In the genomic region with DNA sequence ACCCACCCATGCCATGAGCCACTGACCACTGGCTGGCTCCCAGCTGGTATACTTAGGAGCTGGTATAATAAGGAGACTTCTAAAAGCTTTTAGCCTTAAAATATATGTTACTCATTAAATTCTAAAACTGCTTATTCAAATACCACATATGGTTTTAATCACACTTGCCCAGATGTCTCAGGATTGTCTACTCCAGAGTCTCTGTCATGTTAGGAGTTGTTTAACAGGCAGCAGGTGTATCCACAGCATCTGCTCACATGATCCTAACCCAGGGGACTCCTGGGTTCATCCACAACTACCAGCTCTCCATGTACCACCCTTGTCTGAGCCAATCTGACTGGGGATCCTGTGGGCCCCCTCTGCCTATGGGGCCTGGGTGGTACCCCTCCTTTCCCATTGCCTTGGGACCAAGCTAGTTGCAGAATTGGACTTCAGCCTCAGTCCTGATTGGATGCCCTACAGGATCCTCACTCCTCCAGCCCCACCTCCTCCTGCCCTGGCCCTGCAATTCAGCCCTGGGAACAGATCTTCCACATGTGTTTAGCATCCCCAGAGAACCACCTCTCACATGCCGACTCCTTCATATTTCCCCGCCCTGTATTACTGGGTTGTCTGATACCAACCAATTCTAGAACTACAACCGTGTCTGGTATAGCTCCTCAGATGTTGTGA, we compare ENCODE assay signal across 17 cellular contexts.
A peak's percentile ranks its signal among the peaks of the same experiment; 100 is the strongest.
DNase-seq lines count a peak whose midpoint lies in the region; ATAC-seq, FAIRE-seq and TF ChIP-seq lines count a peak whose summit lies in the region.
"Had no signal": no experiment of that assay in that cellular context is flagged by ENCODE, and none has a peak within 500 bp of the region (broad histone marks: within the 10 kb centered on the region; RNA-seq: fewer than 3 reads in every experiment).

No MANE protein-coding gene starts in this region.

- no peaks in the 10 kb centered on the region for H4K20me1 ChIP-seq in H1 (replicated peaks in 1 of 2; ENCODE audit: control insufficient read depth in 1 of 2, insufficient read depth in 2 of 2, low read length in 2 of 2)

- H3K18ac ChIP-seq in H1 (ENCODE audit: extremely low read depth, low read length): no peak overlapping the region

- peak; percentile 29 for DNase-seq in DMS 273 (lab: John Stamatoyannopoulos, UW; ENCODE audit: unreplicated experiment)
- DNase-seq in DMS 273 treated with DMSO at 0.1 percent for 48 hours (lab: John Stamatoyannopoulos, UW): no peak
- DNase-seq in NCI-H69 (lab: John Stamatoyannopoulos, UW): peak; percentile 39
- no peak for DNase-seq in H1 (ENCODE audit: low read depth in 1 of 2, low spot score in 2 of 2)
- no peak for DNase-seq in neural crest cell (ENCODE audit: low read depth, low spot score)
- DNase-seq in stimulated activated effector memory CD8-positive, alpha-beta T cell treated with anti-CD3 and anti-CD28 coated beads, Interleukin-12 subunit alpha, Interleukin-12 subunit beta, amount 100 ng/mL, for 72 hours (ENCODE audit: low spot score in 2 of 2): no peak
- no peak for DNase-seq in putamen (ENCODE audit: low spot score)
- DNase-seq in activated gamma-delta T cell (lab: John Stamatoyannopoulos, UW): no peak
- DNase-seq: 8988T; activated naive CD8-positive, alpha-beta T cell treated with anti-CD3 and anti-CD28 coated beads, Interleukin-2, amount 50 U/mL, for 24 hours; heart left ventricle; immature natural killer cell; naive B cell; NCI-H187 had no signal

- CTCF ChIA-PET in H1 (lab: Charles Lee; ENCODE audit: partially characterized antibody): interaction anchor here (0.5 to 31.2 kb wide), 26 partner anchors 11 to 316 kb away, joined by 3 to 620 read pairs (median 4); no protein-coding TSS in a partner anchor

- H3K23me2 ChIP-seq in H1 (ENCODE audit: low read depth, low read length): no peaks in the 10 kb centered on the region

- H3K4me3 Mint-ChIP-seq in neural crest cell: peak overlapping the region; percentile 25
- no peak overlapping the region for H3K4me3 Mint-ChIP-seq in stimulated activated effector memory CD8-positive, alpha-beta T cell treated with anti-CD3 and anti-CD28 coated beads, Interleukin-12 subunit alpha, Interleukin-12 subunit beta, amount 100 ng/mL, for 72 hours
- H3K4me3 Mint-ChIP-seq: activated naive CD8-positive, alpha-beta T cell treated with anti-CD3 and anti-CD28 coated beads, Interleukin-2, amount 50 U/mL, for 24 hours; activated T-helper 17 cell treated with anti-CD3 and anti-CD28 coated beads, Interleukin-2, amount 50 U/mL, for 72 hours; immature natural killer cell had no signal

- H3K79me2 ChIP-seq in H1 (ENCODE audit: control insufficient read depth in 1 of 2, insufficient read depth in 2 of 2, low read length in 2 of 2): no peaks in the 10 kb centered on the region; a peak in 1 of 4 replicates
- H3K79me2 ChIP-seq: parathyroid adenoma had no signal

- H3K9ac ChIP-seq in H1 (replicated peaks in 1 of 4; ENCODE audit: extremely low read depth in 1 of 4, low read depth in 3 of 4, low read length in 3 of 4): no peak overlapping the region
- H3K9ac ChIP-seq: parathyroid adenoma had no signal

- H3K9me3 ChIP-seq in H1 (ENCODE audit: insufficient read depth in 2 of 2, low read depth in 1 of 2, low read length in 1 of 2): no peaks in the 10 kb centered on the region
- H3K9me3 ChIP-seq: heart left ventricle had no signal

- H2AK5ac ChIP-seq in H1 (ENCODE audit: low read depth, low read length): no peak overlapping the region

- H2BK20ac ChIP-seq in H1 (ENCODE audit: low read length): no peak overlapping the region

- H3K9me3 Mint-ChIP-seq in neural crest cell: no peaks in the 10 kb centered on the region
- H3K9me3 Mint-ChIP-seq in stimulated activated effector memory CD8-positive, alpha-beta T cell treated with anti-CD3 and anti-CD28 coated beads, Interleukin-12 subunit alpha, Interleukin-12 subunit beta, amount 100 ng/mL, for 72 hours: no peaks in the 10 kb centered on the region
- H3K9me3 Mint-ChIP-seq: activated naive CD8-positive, alpha-beta T cell treated with anti-CD3 and anti-CD28 coated beads, Interleukin-2, amount 50 U/mL, for 24 hours; activated T-helper 17 cell treated with anti-CD3 and anti-CD28 coated beads, Interleukin-2, amount 50 U/mL, for 72 hours; naive B cell had no signal

- 0 out of 2 replicates have a peak overlapping the region, but pooled peaks have one; percentile 65 for H2BK15ac ChIP-seq in H1 (ENCODE audit: low read length)

- no peak overlapping the region for H3K27ac ChIP-seq in H1 (ENCODE audit: low read depth, low read length)
- H3K27ac ChIP-seq: C4-2B, heart left ventricle, parathyroid adenoma had no signal

- peaks cover 4% of the 10 kb centered on the region for H3K36me3 Mint-ChIP-seq in neural crest cell (ENCODE audit: low read depth)
- peaks cover 6% of the 10 kb centered on the region for H3K36me3 Mint-ChIP-seq in stimulated activated effector memory CD8-positive, alpha-beta T cell treated with anti-CD3 and anti-CD28 coated beads, Interleukin-12 subunit alpha, Interleukin-12 subunit beta, amount 100 ng/mL, for 72 hours
- H3K36me3 Mint-ChIP-seq: immature natural killer cell, naive B cell had no signal

- no peak overlapping the region for H4K8ac ChIP-seq in H1 (ENCODE audit: extremely low read depth, insufficient read depth, low read length)

- H2BK5ac ChIP-seq in H1 (ENCODE audit: low read depth, low read length): no peak overlapping the region

- no peak overlapping the region for H3K56ac ChIP-seq in H1 (replicated peaks; ENCODE audit: insufficient read length, low read depth, low read length)

- TF ChIP-seq POLR2A in H1 (IDR thresholded peaks at IDR 0.05; ENCODE audit: control extremely low read depth in 1 of 2, low read depth in 2 of 2, low read length in 2 of 2): no peak

- H4K91ac ChIP-seq in H1 (replicated peaks; ENCODE audit: insufficient read length, low read length): no peak overlapping the region

- 81% methylated on average over 3 of the region's 3 CpGs; no CpG with 5 or more reads in 1 of the 2 experiments for WGBS in H1 (ENCODE audit: extremely low coverage in 1 of 2, insufficient coverage in 1 of 2, insufficient read length in 1 of 2, insufficient replicate concordance in 2 of 2, low coverage in 1 of 2, low lambda C conversion rate in 2 of 2, missing lambda C conversion rate in 1 of 2), 2 experiments

- TF ChIP-seq CTCF in H1 (IDR thresholded peaks at IDR 0.05; ENCODE audit: control extremely low read depth in 1 of 3, insufficient read depth in 1 of 3, low read depth in 1 of 3, low read length in 3 of 3): no peak
- no peak for TF ChIP-seq CTCF in neural crest cell (conservative IDR thresholded peaks at IDR 0.05)

- no peak overlapping the region for H4K5ac ChIP-seq in H1 (ENCODE audit: insufficient read length, low read depth, low read length)

- H3K4me1 ChIP-seq in H1 (replicated peaks in 1 of 4; ENCODE audit: control insufficient read depth in 3 of 4, insufficient read depth in 4 of 4, low read length in 3 of 4): peaks cover 19 to 28% (median 21%) of the 10 kb centered on the region in 4 experiments

- POLR2A ChIA-PET in H1 (lab: Charles Lee; ENCODE audit: partially characterized antibody): interaction anchor here (0.8 to 0.9 kb wide), 3 partner anchors 8 to 259 kb away, joined by 3 read pairs; partner anchors contain the start of gene DNTTIP2

- no peak overlapping the region for H3K14ac ChIP-seq in H1 (ENCODE audit: insufficient read length)

- no peaks in the 10 kb centered on the region for H3K27me3 Mint-ChIP-seq in neural crest cell (ENCODE audit: low read depth)
- H3K27me3 Mint-ChIP-seq: activated naive CD8-positive, alpha-beta T cell treated with anti-CD3 and anti-CD28 coated beads, Interleukin-2, amount 50 U/mL, for 24 hours; activated T-helper 17 cell treated with anti-CD3 and anti-CD28 coated beads, Interleukin-2, amount 50 U/mL, for 72 hours; naive B cell had no signal

- H3K4ac ChIP-seq in H1 (replicated peaks; ENCODE audit: insufficient read length, low read depth, low read length): no peak overlapping the region

- no peak overlapping the region for H3K23ac ChIP-seq in H1 (ENCODE audit: insufficient read length)

- no peak for FAIRE-seq in H1 (lab: Jason Lieb, UNC)

- no peak for ATAC-seq in stimulated activated effector memory CD8-positive, alpha-beta T cell treated with anti-CD3 and anti-CD28 coated beads, Interleukin-12 subunit alpha, Interleukin-12 subunit beta, amount 100 ng/mL, for 72 hours
- ATAC-seq: activated naive CD8-positive, alpha-beta T cell treated with anti-CD3 and anti-CD28 coated beads, Interleukin-2, amount 50 U/mL, for 24 hours; activated T-helper 17 cell treated with anti-CD3 and anti-CD28 coated beads, Interleukin-2, amount 50 U/mL, for 72 hours; heart left ventricle had no signal

- H3K27me3 ChIP-seq in H1 (replicated peaks in 1 of 4; ENCODE audit: control insufficient read depth in 3 of 4, extremely low read depth in 1 of 4, insufficient read depth in 3 of 4, low read length in 3 of 4): no peaks in the 10 kb centered on the region
- H3K27me3 ChIP-seq: heart left ventricle had no signal

- no peaks in the 10 kb centered on the region for H3K36me3 ChIP-seq in H1 (ENCODE audit: control insufficient read depth in 2 of 4, insufficient read depth in 4 of 4, low read length in 3 of 4)
- H3K36me3 ChIP-seq: heart left ventricle had no signal

- H3K4me3 ChIP-seq in H1 (ENCODE audit: extremely low read depth in 1 of 4, insufficient read depth in 2 of 4, low read depth in 3 of 4, low read length in 4 of 4): no peak overlapping the region
- H3K4me3 ChIP-seq: heart left ventricle had no signal

- H3K79me1 ChIP-seq in H1 (ENCODE audit: low read depth, low read length): peaks cover 7% of the 10 kb centered on the region; the same call in 1 of the 2 replicates

- no peak overlapping the region for H2BK120ac ChIP-seq in H1 (replicated peaks; ENCODE audit: low read depth, low read length)

- H3K4me2 ChIP-seq in H1 (ENCODE audit: insufficient read depth in 1 of 2, low read depth in 2 of 2, low read length in 2 of 2): no peak overlapping the region

- no peak overlapping the region for H2BK12ac ChIP-seq in H1 (ENCODE audit: low read depth, low read length)

- no peak for TF ChIP-seq RAD21 in H1 (IDR thresholded peaks at IDR 0.05 in 1 of 2, conservative IDR thresholded peaks at IDR 0.05 in 1 of 2; ENCODE audit: low read depth in 2 of 2, low read length in 2 of 2)

- TF ChIP-seq EP300 in H1 (IDR thresholded peaks at IDR 0.05; ENCODE audit: borderline replicate concordance in 1 of 2, low read depth in 2 of 2, low read length in 2 of 2): no peak

- peak overlapping the region; percentile 41 for H3K27ac Mint-ChIP-seq in neural crest cell (ENCODE audit: unreplicated experiment)
- H3K27ac Mint-ChIP-seq in stimulated activated effector memory CD8-positive, alpha-beta T cell treated with anti-CD3 and anti-CD28 coated beads, Interleukin-12 subunit alpha, Interleukin-12 subunit beta, amount 100 ng/mL, for 72 hours: no peak overlapping the region
- H3K27ac Mint-ChIP-seq: activated naive CD8-positive, alpha-beta T cell treated with anti-CD3 and anti-CD28 coated beads, Interleukin-2, amount 50 U/mL, for 24 hours; activated T-helper 17 cell treated with anti-CD3 and anti-CD28 coated beads, Interleukin-2, amount 50 U/mL, for 72 hours; immature natural killer cell had no signal

- H2AFZ ChIP-seq in H1 (ENCODE audit: low read length): no peak overlapping the region
- H2AFZ ChIP-seq: parathyroid adenoma had no signal

- H3K4me1 Mint-ChIP-seq in neural crest cell: peaks cover 77% of the 10 kb centered on the region
- peaks cover 21% of the 10 kb centered on the region for H3K4me1 Mint-ChIP-seq in stimulated activated effector memory CD8-positive, alpha-beta T cell treated with anti-CD3 and anti-CD28 coated beads, Interleukin-12 subunit alpha, Interleukin-12 subunit beta, amount 100 ng/mL, for 72 hours

Comparison
In these comparisons a context has a peak if more than half of its experiments do, and no peak if none do; other contexts are left out.
1. DNase-seq: peak in DMS 273 (single experiment) and NCI-H69 (single experiment); none in DMS 273 treated with DMSO at 0.1 percent for 48 hours (single experiment), H1 (0 of 2), neural crest cell (single experiment), stimulated activated effector memory CD8-positive, alpha-beta T cell treated with anti-CD3 and anti-CD28 coated beads, Interleukin-12 subunit alpha, Interleukin-12 subunit beta, amount 100 ng/mL, for 72 hours (0 of 2), putamen (single experiment) and activated gamma-delta T cell (single experiment).